In genomic region chr12:108134744-108135143, GRCh38 we compare ENCODE assay signal across 41 cellular contexts. TPM values are rescaled to one million over a fixed set of nuclear protein-coding genes. Genes with fewer than 3 reads are reported as not detected.
"Had no signal": no experiment of that assay in that cellular context is flagged by ENCODE, and none has a peak within 500 bp of the region (broad histone marks: within the 10 kb centered on the region; RNA-seq: fewer than 3 reads in every experiment).

No MANE protein-coding gene starts in this region.

- H3K9me3 Mint-ChIP-seq: activated B cell treated with CpG ODN at 0.5 μM for 24 hours; activated CD4-positive, alpha-beta memory T cell treated with anti-CD3 and anti-CD28 coated beads for 36 hours; activated CD4-positive, alpha-beta T cell treated with anti-CD3 and anti-CD28 coated beads, Interleukin-2, amount 10 ng/mL, durations not matched to agents 24 days and 14 days; activated CD8-positive, alpha-beta T cell treated with anti-CD3 and anti-CD28 coated beads for 36 hours; activated naive CD4-positive, alpha-beta T cell treated with anti-CD3 and anti-CD28 coated beads for 36 hours; activated naive CD4-positive, alpha-beta T cell treated with anti-CD3 and anti-CD28 coated beads, Interleukin-2, amount 50 U/mL, for 72 hours; activated naive CD8-positive, alpha-beta T cell treated with anti-CD3 and anti-CD28 coated beads for 36 hours; activated T-cell treated with anti-CD3 and anti-CD28 coated beads, Interleukin-2, amount 50 U/mL, for 4 hours; activated T-cell treated with anti-CD3 and anti-CD28 coated beads, Interleukin-2, amount 50 U/mL, for 72 hours; activated T-helper 1 cell treated with anti-CD3 and anti-CD28 coated beads, Interleukin-12 subunit alpha, Interleukin-12 subunit beta, Interleukin-2, Interleukin-4 antibody, amounts not matched to agents 30 ng/mL and 10 ng/mL and 1 ng/mL, durations not matched to agents 14 hours and 24 hours and 36 hours; activated T-helper 17 cell treated with anti-CD3 and anti-CD28 coated beads, Interleukin-2, amount 50 U/mL, for 72 hours; central memory CD8-positive, alpha-beta T cell; T-helper 1 cell treated with Interleukin-12 subunit alpha and Interleukin-12 subunit beta and Interleukin-4 antibody, amounts not matched to agents 30 μg/mL and 1 μg/mL, for 36 hours; T-helper 2 cell treated with Interferon-gamma antibody and Interleukin-4, amounts not matched to agents 5 μg/mL and 100 μg/mL, for 36 hours had no signal

- FAIRE-seq: astrocyte, TTC549 had no signal

- H3K4me1 Mint-ChIP-seq: activated CD4-positive, alpha-beta T cell treated with anti-CD3 and anti-CD28 coated beads, Interleukin-2, amount 10 ng/mL, durations not matched to agents 24 days and 14 days; activated naive CD8-positive, alpha-beta T cell treated with anti-CD3 and anti-CD28 coated beads for 36 hours; activated T-helper 17 cell treated with anti-CD3 and anti-CD28 coated beads, Interleukin-2, amount 50 U/mL, for 72 hours; central memory CD8-positive, alpha-beta T cell had no signal

- H3K27ac Mint-ChIP-seq: activated B cell treated with CpG ODN at 0.5 μM for 24 hours; activated CD4-positive, alpha-beta memory T cell treated with anti-CD3 and anti-CD28 coated beads for 36 hours; activated CD4-positive, alpha-beta T cell treated with anti-CD3 and anti-CD28 coated beads, Interleukin-2, amount 10 ng/mL, durations not matched to agents 24 days and 14 days; activated CD8-positive, alpha-beta T cell treated with anti-CD3 and anti-CD28 coated beads for 36 hours; activated naive CD4-positive, alpha-beta T cell treated with anti-CD3 and anti-CD28 coated beads for 36 hours; activated naive CD4-positive, alpha-beta T cell treated with anti-CD3 and anti-CD28 coated beads, Interleukin-2, amount 50 U/mL, for 72 hours; activated naive CD8-positive, alpha-beta T cell treated with anti-CD3 and anti-CD28 coated beads for 36 hours; activated T-cell treated with anti-CD3 and anti-CD28 coated beads, Interleukin-2, amount 50 U/mL, for 72 hours; activated T-helper 1 cell treated with anti-CD3 and anti-CD28 coated beads, Interleukin-12 subunit alpha, Interleukin-12 subunit beta, Interleukin-2, Interleukin-4 antibody, amounts not matched to agents 30 ng/mL and 10 ng/mL and 1 ng/mL, durations not matched to agents 14 hours and 24 hours and 36 hours; activated T-helper 17 cell treated with anti-CD3 and anti-CD28 coated beads, Interleukin-2, amount 50 U/mL, for 72 hours; T-helper 1 cell treated with Interleukin-12 subunit alpha and Interleukin-12 subunit beta and Interleukin-4 antibody, amounts not matched to agents 30 μg/mL and 1 μg/mL, for 36 hours; T-helper 2 cell treated with Interferon-gamma antibody and Interleukin-4, amounts not matched to agents 5 μg/mL and 100 μg/mL, for 36 hours had no signal

- H3K36me3 Mint-ChIP-seq: activated CD4-positive, alpha-beta memory T cell treated with anti-CD3 and anti-CD28 coated beads for 36 hours; activated naive CD4-positive, alpha-beta T cell treated with anti-CD3 and anti-CD28 coated beads, Interleukin-2, amount 50 U/mL, for 72 hours; activated naive CD8-positive, alpha-beta T cell treated with anti-CD3 and anti-CD28 coated beads for 36 hours had no signal

- H3K4me1 ChIP-seq: adrenal gland, breast epithelium had no signal

- ATAC-seq: activated CD8-positive, alpha-beta T cell treated with anti-CD3 and anti-CD28 coated beads for 36 hours; activated naive CD4-positive, alpha-beta T cell treated with anti-CD3 and anti-CD28 coated beads, Interleukin-2, amount 50 U/mL, for 72 hours; activated T-cell treated with anti-CD3 and anti-CD28 coated beads, Interleukin-2, amount 50 U/mL, for 4 hours; activated T-cell treated with anti-CD3 and anti-CD28 coated beads, Interleukin-2, amount 50 U/mL, for 72 hours; activated T-helper 17 cell treated with anti-CD3 and anti-CD28 coated beads, Interleukin-2, amount 50 U/mL, for 72 hours; body of pancreas had no signal

- H3K27me3 ChIP-seq: brain microvascular endothelial cell had no signal

- H3K4me3 Mint-ChIP-seq: activated B cell treated with CpG ODN at 0.5 μM for 24 hours; activated CD4-positive, alpha-beta memory T cell treated with anti-CD3 and anti-CD28 coated beads for 36 hours; activated CD4-positive, alpha-beta T cell treated with anti-CD3 and anti-CD28 coated beads, Interleukin-2, amount 10 ng/mL, durations not matched to agents 24 days and 14 days; activated CD8-positive, alpha-beta T cell treated with anti-CD3 and anti-CD28 coated beads for 36 hours; activated naive CD4-positive, alpha-beta T cell treated with anti-CD3 and anti-CD28 coated beads for 36 hours; activated naive CD8-positive, alpha-beta T cell treated with anti-CD3 and anti-CD28 coated beads for 36 hours; activated T-cell treated with anti-CD3 and anti-CD28 coated beads, Interleukin-2, amount 50 U/mL, for 4 hours; activated T-cell treated with anti-CD3 and anti-CD28 coated beads, Interleukin-2, amount 50 U/mL, for 72 hours; activated T-helper 1 cell treated with anti-CD3 and anti-CD28 coated beads, Interleukin-12 subunit alpha, Interleukin-12 subunit beta, Interleukin-2, Interleukin-4 antibody, amounts not matched to agents 30 ng/mL and 10 ng/mL and 1 ng/mL, durations not matched to agents 14 hours and 24 hours and 36 hours; activated T-helper 17 cell treated with anti-CD3 and anti-CD28 coated beads, Interleukin-2, amount 50 U/mL, for 72 hours; central memory CD8-positive, alpha-beta T cell; T-helper 1 cell treated with Interleukin-12 subunit alpha and Interleukin-12 subunit beta and Interleukin-4 antibody, amounts not matched to agents 30 μg/mL and 1 μg/mL, for 36 hours; T-helper 2 cell treated with Interferon-gamma antibody and Interleukin-4, amounts not matched to agents 5 μg/mL and 100 μg/mL, for 36 hours had no signal

- DNase-seq: activated B cell treated with CpG ODN at 0.5 μM for 24 hours; activated CD4-positive, alpha-beta memory T cell treated with anti-CD3 and anti-CD28 coated beads for 36 hours; activated CD4-positive, alpha-beta T cell treated with anti-CD3 and anti-CD28 coated beads for 4 hours; activated CD4-positive, alpha-beta T cell treated with anti-CD3 and anti-CD28 coated beads, Interleukin-2, amount 10 ng/mL, durations not matched to agents 24 days and 14 days; activated CD4-positive, alpha-beta T cell treated with anti-CD3 and anti-CD28 coated beads, Interleukin-2, amount 50 U/mL, for 1 hour; activated CD4-positive, alpha-beta T cell treated with anti-CD3 and anti-CD28 coated beads, Interleukin-2, amount 50 U/mL, for 4 hours; activated CD4-positive, CD25-positive, alpha-beta regulatory T cell treated with anti-CD3 and anti-CD28 coated beads, Interleukin-2, amount 50 U/mL, for 72 hours; activated CD8-positive, alpha-beta memory T cell treated with anti-CD3 and anti-CD28 coated beads, Interleukin-2, amount 50 U/mL, for 4 hours; activated CD8-positive, alpha-beta T cell treated with anti-CD3 and anti-CD28 coated beads for 36 hours; activated effector memory CD4-positive, alpha-beta T cell treated with anti-CD3 and anti-CD28 coated beads, Interleukin-2, amount 50 U/mL, for 16 hours; activated gamma-delta T cell treated with Interleukin-2 at 50 U/mL for 16 hours; activated naive CD4-positive, alpha-beta T cell; activated naive CD4-positive, alpha-beta T cell treated with anti-CD3 and anti-CD28 coated beads for 36 hours; activated naive CD4-positive, alpha-beta T cell treated with anti-CD3 and anti-CD28 coated beads, Interleukin-2, amount 50 U/mL, for 16 hours; activated naive CD8-positive, alpha-beta T cell treated with anti-CD3 and anti-CD28 coated beads for 36 hours; activated T-cell treated with anti-CD3 and anti-CD28 coated beads for 4 hours; activated T-cell treated with anti-CD3 and anti-CD28 coated beads, Interleukin-2, amount 50 U/mL, for 1 hour; activated T-cell treated with anti-CD3 and anti-CD28 coated beads, Interleukin-2, amount 50 U/mL, for 4 hours; activated T-cell treated with anti-CD3 and anti-CD28 coated beads, Interleukin-2, amount 50 U/mL, for 72 hours; adrenal gland; amniotic stem cell; aorta; body of pancreas; brain microvascular endothelial cell; caudate nucleus; cerebellar nuclear complex; T-helper 1 cell; T-helper 2 cell; T-helper 9 cell had no signal

- H3K36me3 ChIP-seq: adrenal gland, brain microvascular endothelial cell, breast epithelium, cardiac muscle cell had no signal

- H3K4me3 ChIP-seq: adrenal gland, body of pancreas, breast epithelium, cardiac muscle cell had no signal

- H3K27ac ChIP-seq: adrenal gland, body of pancreas, brain microvascular endothelial cell, breast epithelium, cardiac muscle cell, VCaP had no signal

- H3K9me3 ChIP-seq: adrenal gland, body of pancreas, breast epithelium had no signal

RNA-seq across cellular contexts. Expression of gene WSCD2, which starts 5.7 kb away (rescaled TPM):
- total RNA-seq: activated CD4-positive, alpha-beta memory T cell treated with anti-CD3 and anti-CD28 coated beads for 36 hours; activated CD4-positive, alpha-beta T cell treated with anti-CD3 and anti-CD28 coated beads, Interleukin-2, amount 10 ng/mL, durations not matched to agents 24 days and 14 days; activated CD8-positive, alpha-beta memory T cell treated with anti-CD3 and anti-CD28 coated beads for 36 hours; activated CD8-positive, alpha-beta T cell treated with anti-CD3 and anti-CD28 coated beads for 36 hours; activated naive CD4-positive, alpha-beta T cell treated with anti-CD3 and anti-CD28 coated beads for 36 hours; activated naive CD4-positive, alpha-beta T cell treated with anti-CD3 and anti-CD28 coated beads, Interleukin-2, amount 50 U/mL, for 72 hours; activated naive CD8-positive, alpha-beta T cell treated with anti-CD3 and anti-CD28 coated beads for 36 hours; activated T-cell treated with anti-CD3 and anti-CD28 coated beads, Interleukin-2, amount 50 U/mL, for 4 hours; activated T-cell treated with anti-CD3 and anti-CD28 coated beads, Interleukin-2, amount 50 U/mL, for 72 hours; activated T-helper 1 cell treated with anti-CD3 and anti-CD28 coated beads, Interleukin-12 subunit alpha, Interleukin-12 subunit beta, Interleukin-2, Interleukin-4 antibody, amounts not matched to agents 30 ng/mL and 10 ng/mL and 1 ng/mL, durations not matched to agents 14 hours and 24 hours and 36 hours; activated T-helper 17 cell treated with anti-CD3 and anti-CD28 coated beads, Interleukin-2, amount 50 U/mL, for 72 hours had no signal
